Comparison of ENCODE assay signal across 1 cellular context in genomic region chr17:44133918-44134476, GRCh38.
A peak's percentile ranks its signal among the peaks of the same experiment; 100 is the strongest.
TF ChIP-seq lines count a peak whose summit lies in the region.

No MANE protein-coding gene starts in this region.

TF ChIP-seq in HepG2, 621 proteins besides CTCF, POLR2A, EP300 and RAD21 (continued from another document and continues in another):
- no peak for TF ChIP-seq ZBTB40 (IDR thresholded peaks at IDR 0.05)
- 0 out of 2 replicates have a peak, but pooled peaks have one; percentile 8 for TF ChIP-seq ZBTB40 (CRISPR knock-in tag; IDR thresholded peaks at IDR 0.05)
- TF ChIP-seq, protein P1, sequence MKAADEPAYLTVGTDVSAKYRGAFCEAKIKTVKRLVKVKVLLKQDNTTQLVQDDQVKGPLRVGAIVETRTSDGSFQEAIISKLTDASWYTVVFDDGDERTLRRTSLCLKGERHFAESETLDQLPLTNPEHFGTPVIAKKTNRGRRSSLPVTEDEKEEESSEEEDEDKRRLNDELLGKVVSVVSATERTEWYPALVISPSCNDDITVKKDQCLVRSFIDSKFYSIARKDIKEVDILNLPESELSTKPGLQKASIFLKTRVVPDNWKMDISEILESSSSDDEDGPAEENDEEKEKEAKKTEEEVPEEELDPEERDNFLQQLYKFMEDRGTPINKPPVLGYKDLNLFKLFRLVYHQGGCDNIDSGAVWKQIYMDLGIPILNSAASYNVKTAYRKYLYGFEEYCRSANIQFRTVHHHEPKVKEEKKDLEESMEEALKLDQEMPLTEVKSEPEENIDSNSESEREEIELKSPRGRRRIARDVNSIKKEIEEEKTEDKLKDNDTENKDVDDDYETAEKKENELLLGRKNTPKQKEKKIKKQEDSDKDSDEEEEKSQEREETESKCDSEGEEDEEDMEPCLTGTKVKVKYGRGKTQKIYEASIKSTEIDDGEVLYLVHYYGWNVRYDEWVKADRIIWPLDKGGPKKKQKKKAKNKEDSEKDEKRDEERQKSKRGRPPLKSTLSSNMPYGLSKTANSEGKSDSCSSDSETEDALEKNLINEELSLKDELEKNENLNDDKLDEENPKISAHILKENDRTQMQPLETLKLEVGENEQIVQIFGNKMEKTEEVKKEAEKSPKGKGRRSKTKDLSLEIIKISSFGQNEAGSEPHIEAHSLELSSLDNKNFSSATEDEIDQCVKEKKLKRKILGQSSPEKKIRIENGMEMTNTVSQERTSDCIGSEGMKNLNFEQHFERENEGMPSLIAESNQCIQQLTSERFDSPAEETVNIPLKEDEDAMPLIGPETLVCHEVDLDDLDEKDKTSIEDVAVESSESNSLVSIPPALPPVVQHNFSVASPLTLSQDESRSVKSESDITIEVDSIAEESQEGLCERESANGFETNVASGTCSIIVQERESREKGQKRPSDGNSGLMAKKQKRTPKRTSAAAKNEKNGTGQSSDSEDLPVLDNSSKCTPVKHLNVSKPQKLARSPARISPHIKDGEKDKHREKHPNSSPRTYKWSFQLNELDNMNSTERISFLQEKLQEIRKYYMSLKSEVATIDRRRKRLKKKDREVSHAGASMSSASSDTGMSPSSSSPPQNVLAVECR (CRISPR knock-in tag; IDR thresholded peaks at IDR 0.05; ENCODE audit: borderline replicate concordance) = peak; percentile 59; the same call in 1 of the 2 replicates
- peak; percentile 94 for TF ChIP-seq ELF3 (CRISPR knock-in tag; IDR thresholded peaks at IDR 0.05)
- no peak for TF ChIP-seq ZFAT (CRISPR knock-in tag; conservative IDR thresholded peaks at IDR 0.05)
- no peak for TF ChIP-seq FOXM1 (CRISPR knock-in tag; IDR thresholded peaks at IDR 0.05)
- TF ChIP-seq, protein P2, sequence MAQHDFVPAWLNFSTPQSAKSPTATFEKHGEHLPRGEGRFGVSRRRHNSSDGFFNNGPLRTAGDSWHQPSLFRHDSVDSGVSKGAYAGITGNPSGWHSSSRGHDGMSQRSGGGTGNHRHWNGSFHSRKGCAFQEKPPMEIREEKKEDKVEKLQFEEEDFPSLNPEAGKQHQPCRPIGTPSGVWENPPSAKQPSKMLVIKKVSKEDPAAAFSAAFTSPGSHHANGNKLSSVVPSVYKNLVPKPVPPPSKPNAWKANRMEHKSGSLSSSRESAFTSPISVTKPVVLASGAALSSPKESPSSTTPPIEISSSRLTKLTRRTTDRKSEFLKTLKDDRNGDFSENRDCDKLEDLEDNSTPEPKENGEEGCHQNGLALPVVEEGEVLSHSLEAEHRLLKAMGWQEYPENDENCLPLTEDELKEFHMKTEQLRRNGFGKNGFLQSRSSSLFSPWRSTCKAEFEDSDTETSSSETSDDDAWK (CRISPR knock-in tag; IDR thresholded peaks at IDR 0.05) = no peak
- TF ChIP-seq, protein P3, sequence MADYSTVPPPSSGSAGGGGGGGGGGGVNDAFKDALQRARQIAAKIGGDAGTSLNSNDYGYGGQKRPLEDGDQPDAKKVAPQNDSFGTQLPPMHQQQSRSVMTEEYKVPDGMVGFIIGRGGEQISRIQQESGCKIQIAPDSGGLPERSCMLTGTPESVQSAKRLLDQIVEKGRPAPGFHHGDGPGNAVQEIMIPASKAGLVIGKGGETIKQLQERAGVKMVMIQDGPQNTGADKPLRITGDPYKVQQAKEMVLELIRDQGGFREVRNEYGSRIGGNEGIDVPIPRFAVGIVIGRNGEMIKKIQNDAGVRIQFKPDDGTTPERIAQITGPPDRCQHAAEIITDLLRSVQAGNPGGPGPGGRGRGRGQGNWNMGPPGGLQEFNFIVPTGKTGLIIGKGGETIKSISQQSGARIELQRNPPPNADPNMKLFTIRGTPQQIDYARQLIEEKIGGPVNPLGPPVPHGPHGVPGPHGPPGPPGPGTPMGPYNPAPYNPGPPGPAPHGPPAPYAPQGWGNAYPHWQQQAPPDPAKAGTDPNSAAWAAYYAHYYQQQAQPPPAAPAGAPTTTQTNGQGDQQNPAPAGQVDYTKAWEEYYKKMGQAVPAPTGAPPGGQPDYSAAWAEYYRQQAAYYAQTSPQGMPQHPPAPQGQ (CRISPR knock-in tag; IDR thresholded peaks at IDR 0.05; ENCODE audit: borderline replicate concordance) = peak; percentile 86; the same call in 1 of the 2 replicates
- peak; percentile 64 for TF ChIP-seq ZSCAN21 (CRISPR knock-in tag; IDR thresholded peaks at IDR 0.05; ENCODE audit: borderline replicate concordance)
- TF ChIP-seq TBP (CRISPR knock-in tag; IDR thresholded peaks at IDR 0.05) = no peak
- TF ChIP-seq ZNF605 (CRISPR knock-in tag; IDR thresholded peaks at IDR 0.05) = 0 out of 2 replicates have a peak, but pooled peaks have one; percentile 39
- peak; percentile 42; the same call in 1 of the 2 replicates for TF ChIP-seq ZNF160 (CRISPR knock-in tag; IDR thresholded peaks at IDR 0.05)
- peak; percentile 90 for TF ChIP-seq TARDBP (CRISPR knock-in tag; IDR thresholded peaks at IDR 0.05)
- TF ChIP-seq ZNF784 (CRISPR knock-in tag; IDR thresholded peaks at IDR 0.05; ENCODE audit: borderline replicate concordance) = peak; percentile 92
- TF ChIP-seq RNF219 (CRISPR knock-in tag; IDR thresholded peaks at IDR 0.05) = peak; percentile 40; the same call in 1 of the 2 replicates
- TF ChIP-seq, protein P4, sequence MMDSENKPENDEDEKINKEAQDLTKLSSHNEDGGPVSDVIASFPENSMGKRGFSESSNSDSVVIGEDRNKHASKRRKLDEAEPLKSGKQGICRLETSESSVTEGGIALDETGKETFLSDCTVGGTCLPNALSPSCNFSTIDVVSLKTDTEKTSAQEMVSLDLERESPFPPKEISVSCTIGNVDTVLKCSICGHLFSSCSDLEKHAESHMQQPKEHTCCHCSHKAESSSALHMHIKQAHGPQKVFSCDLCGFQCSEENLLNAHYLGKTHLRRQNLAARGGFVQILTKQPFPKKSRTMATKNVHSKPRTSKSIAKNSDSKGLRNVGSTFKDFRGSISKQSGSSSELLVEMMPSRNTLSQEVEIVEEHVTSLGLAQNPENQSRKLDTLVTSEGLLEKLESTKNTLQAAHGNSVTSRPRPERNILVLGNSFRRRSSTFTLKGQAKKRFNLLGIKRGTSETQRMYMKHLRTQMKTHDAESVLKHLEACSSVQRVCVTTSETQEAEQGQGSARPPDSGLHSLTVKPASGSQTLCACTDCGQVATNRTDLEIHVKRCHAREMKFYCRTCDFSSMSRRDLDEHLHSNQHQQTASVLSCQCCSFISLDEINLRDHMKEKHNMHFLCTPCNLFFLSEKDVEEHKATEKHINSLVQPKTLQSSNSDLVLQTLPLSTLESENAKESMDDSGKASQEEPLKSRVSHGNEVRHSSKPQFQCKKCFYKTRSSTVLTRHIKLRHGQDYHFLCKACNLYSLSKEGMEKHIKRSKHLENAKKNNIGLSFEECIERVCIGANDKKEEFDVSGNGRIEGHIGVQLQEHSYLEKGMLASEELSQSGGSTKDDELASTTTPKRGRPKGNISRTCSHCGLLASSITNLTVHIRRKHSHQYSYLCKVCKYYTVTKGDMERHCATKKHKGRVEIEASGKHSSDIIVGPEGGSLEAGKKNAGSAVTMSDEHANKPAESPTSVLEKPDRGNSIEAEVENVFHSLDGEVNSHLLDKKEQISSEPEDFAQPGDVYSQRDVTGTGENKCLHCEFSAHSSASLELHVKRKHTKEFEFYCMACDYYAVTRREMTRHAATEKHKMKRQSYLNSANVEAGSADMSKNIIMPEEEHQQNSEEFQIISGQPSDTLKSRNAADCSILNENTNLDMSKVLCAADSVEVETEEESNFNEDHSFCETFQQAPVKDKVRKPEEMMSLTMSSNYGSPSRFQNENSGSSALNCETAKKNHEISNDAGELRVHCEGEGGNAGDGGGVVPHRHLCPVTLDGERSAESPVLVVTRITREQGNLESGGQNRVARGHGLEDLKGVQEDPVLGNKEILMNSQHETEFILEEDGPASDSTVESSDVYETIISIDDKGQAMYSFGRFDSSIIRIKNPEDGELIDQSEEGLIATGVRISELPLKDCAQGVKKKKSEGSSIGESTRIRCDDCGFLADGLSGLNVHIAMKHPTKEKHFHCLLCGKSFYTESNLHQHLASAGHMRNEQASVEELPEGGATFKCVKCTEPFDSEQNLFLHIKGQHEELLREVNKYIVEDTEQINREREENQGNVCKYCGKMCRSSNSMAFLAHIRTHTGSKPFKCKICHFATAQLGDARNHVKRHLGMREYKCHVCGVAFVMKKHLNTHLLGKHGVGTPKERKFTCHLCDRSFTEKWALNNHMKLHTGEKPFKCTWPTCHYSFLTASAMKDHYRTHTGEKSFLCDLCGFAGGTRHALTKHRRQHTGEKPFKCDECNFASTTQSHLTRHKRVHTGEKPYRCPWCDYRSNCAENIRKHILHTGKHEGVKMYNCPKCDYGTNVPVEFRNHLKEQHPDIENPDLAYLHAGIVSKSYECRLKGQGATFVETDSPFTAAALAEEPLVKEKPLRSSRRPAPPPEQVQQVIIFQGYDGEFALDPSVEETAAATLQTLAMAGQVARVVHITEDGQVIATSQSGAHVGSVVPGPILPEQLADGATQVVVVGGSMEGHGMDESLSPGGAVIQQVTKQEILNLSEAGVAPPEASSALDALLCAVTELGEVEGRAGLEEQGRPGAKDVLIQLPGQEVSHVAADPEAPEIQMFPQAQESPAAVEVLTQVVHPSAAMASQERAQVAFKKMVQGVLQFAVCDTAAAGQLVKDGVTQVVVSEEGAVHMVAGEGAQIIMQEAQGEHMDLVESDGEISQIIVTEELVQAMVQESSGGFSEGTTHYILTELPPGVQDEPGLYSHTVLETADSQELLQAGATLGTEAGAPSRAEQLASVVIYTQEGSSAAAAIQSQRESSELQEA (CRISPR knock-in tag; IDR thresholded peaks at IDR 0.05; ENCODE audit: not compliant biosample characterization) = peak; percentile 54
- 0 out of 2 replicates have a peak, but pooled peaks have one; percentile 41 for TF ChIP-seq ZNF230 (CRISPR knock-in tag; IDR thresholded peaks at IDR 0.05)
- TF ChIP-seq ATRX (CRISPR knock-in tag; IDR thresholded peaks at IDR 0.05; ENCODE audit: borderline replicate concordance) = no peak
